Comparison of ENCODE assay signal across 15 cellular contexts in the genomic region with DNA sequence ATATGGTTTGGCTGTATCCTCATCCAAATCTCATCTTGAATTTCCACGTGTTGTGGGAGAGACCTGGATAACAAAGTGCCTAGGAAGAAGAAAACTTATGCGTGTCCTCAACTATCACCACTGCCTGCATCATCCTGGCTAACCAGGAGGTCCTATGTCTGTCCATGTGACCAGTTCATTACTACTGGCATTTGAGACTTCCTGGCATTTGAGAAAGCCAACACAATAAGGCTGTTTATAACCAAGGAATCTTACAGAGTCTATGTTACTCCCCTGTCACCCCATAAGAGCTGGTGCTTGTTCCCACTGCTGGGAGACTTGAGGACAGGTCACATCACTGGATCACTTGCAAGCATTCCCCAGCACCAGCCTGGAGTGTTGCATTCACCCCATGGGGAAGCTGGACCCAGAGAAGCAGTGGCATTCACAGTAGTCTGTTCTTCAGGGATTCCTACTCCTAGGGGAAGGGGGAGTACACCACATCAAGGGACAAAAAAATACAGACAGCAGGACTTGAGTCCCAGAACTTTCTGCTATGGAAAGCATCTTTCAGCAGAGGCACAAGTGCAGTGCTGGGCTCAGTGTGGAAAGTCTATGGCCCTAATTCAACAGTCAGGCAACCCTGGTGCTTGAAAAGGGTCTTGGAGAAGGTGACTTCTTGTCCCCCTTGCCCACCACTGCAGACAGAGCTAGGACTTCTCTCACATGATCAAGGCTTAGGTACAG.
DNase-seq lines count a peak whose midpoint lies in the region; ATAC-seq and TF ChIP-seq lines count a peak whose summit lies in the region.
"Had no signal": no experiment of that assay in that cellular context is flagged by ENCODE, and none has a peak within 500 bp of the region (broad histone marks: within the 10 kb centered on the region; RNA-seq: fewer than 3 reads in every experiment).

No MANE protein-coding gene starts in this region.

- H3K4me1 Mint-ChIP-seq in osteocyte (ENCODE audit: unreplicated experiment) (peaks cover 57% of the 10 kb centered on the region), mesothelial cell of epicardium (no peaks in the 10 kb centered on the region)
- H3K4me1 Mint-ChIP-seq: activated naive CD8-positive, alpha-beta T cell treated with anti-CD3 and anti-CD28 coated beads for 36 hours; stimulated activated naive CD8-positive, alpha-beta T cell treated with anti-CD3 and anti-CD28 coated beads, Interleukin-15, amount 100 ng/mL, for 72 hours had no signal

- no peaks in the 10 kb centered on the region for H3K27me3 ChIP-seq in SK-N-SH (ENCODE audit: insufficient read depth)
- H3K27me3 ChIP-seq: pancreas had no signal

- H3K4me3 Mint-ChIP-seq in osteocyte (ENCODE audit: unreplicated experiment) (peak overlapping the region; percentile 59), mesothelial cell of epicardium (no peak overlapping the region)
- H3K4me3 Mint-ChIP-seq: activated naive CD8-positive, alpha-beta T cell treated with anti-CD3 and anti-CD28 coated beads for 36 hours; activated T-cell treated with anti-CD3 and anti-CD28 coated beads, Interleukin-2, amount 50 U/mL, for 4 hours; stimulated activated naive CD8-positive, alpha-beta T cell treated with anti-CD3 and anti-CD28 coated beads, Interleukin-15, amount 100 ng/mL, for 72 hours had no signal

- ATAC-seq in GM19023 (IDR thresholded peaks at IDR 0.05; ENCODE audit: unreplicated experiment) (no peak), HG02763 (IDR thresholded peaks at IDR 0.05; ENCODE audit: unreplicated experiment) (no peak)
- ATAC-seq: activated T-cell treated with anti-CD3 and anti-CD28 coated beads, Interleukin-2, amount 50 U/mL, for 4 hours; stimulated activated naive CD8-positive, alpha-beta T cell treated with anti-CD3 and anti-CD28 coated beads, Interleukin-15, amount 100 ng/mL, for 72 hours had no signal

- H3K27ac ChIP-seq in SK-N-SH (ENCODE audit: low read depth in 2 of 2, low read length in 1 of 2), result peak overlapping the region; percentile 56 to 95; a peak in 3 of 4 replicates
- H3K27ac ChIP-seq: pancreas had no signal

- peak overlapping the region; percentile 49 for H3K4me2 ChIP-seq in SK-N-SH

- no peaks in the 10 kb centered on the region for H3K9me2 ChIP-seq in SK-N-SH

- no peaks in the 10 kb centered on the region for H3K27me3 Mint-ChIP-seq in osteocyte (ENCODE audit: unreplicated experiment)
- H3K27me3 Mint-ChIP-seq in mesothelial cell of epicardium (ENCODE audit: low read depth), result no peaks in the 10 kb centered on the region
- H3K27me3 Mint-ChIP-seq: activated naive CD8-positive, alpha-beta T cell treated with anti-CD3 and anti-CD28 coated beads for 36 hours; stimulated activated naive CD8-positive, alpha-beta T cell treated with anti-CD3 and anti-CD28 coated beads, Interleukin-15, amount 100 ng/mL, for 72 hours had no signal

- H3K9me3 Mint-ChIP-seq in osteocyte (ENCODE audit: unreplicated experiment) (peaks cover 29% of the 10 kb centered on the region), mesothelial cell of epicardium (peaks cover 17% of the 10 kb centered on the region)
- H3K9me3 Mint-ChIP-seq: activated naive CD8-positive, alpha-beta T cell treated with anti-CD3 and anti-CD28 coated beads for 36 hours had no signal

- peak overlapping the region; percentile 81 for H3K27ac Mint-ChIP-seq in osteocyte (ENCODE audit: unreplicated experiment)
- no peak overlapping the region for H3K27ac Mint-ChIP-seq in mesothelial cell of epicardium
- H3K27ac Mint-ChIP-seq: activated naive CD8-positive, alpha-beta T cell treated with anti-CD3 and anti-CD28 coated beads for 36 hours; stimulated activated naive CD8-positive, alpha-beta T cell treated with anti-CD3 and anti-CD28 coated beads, Interleukin-15, amount 100 ng/mL, for 72 hours had no signal

- no peak overlapping the region for H3K4me3 ChIP-seq in SK-N-SH (ENCODE audit: low read depth in 2 of 2, low read length in 1 of 2)
- H3K4me3 ChIP-seq in fibroblast of pulmonary artery (replicated peaks; ENCODE audit: low read depth, low read length), result no peak overlapping the region
- H3K4me3 ChIP-seq: pancreas had no signal

- H3K9me3 ChIP-seq in SK-N-SH, result peaks cover 14% of the 10 kb centered on the region; the same call in 1 of the 2 replicates

- DNase-seq in HCEC 1CT, result peak; percentile 11
- DNase-seq in SK-N-SH, result no peak
- peak; percentile 33 for DNase-seq in fibroblast of pulmonary artery (ENCODE audit: low read depth)
- DNase-seq in osteocyte (ENCODE audit: extremely low spot score, unreplicated experiment), result no peak
- DNase-seq in mesothelial cell of epicardium (ENCODE audit: low spot score in 2 of 2, unreplicated experiment in 2 of 2), result no peak
- no peak for DNase-seq in NCI-H748 (lab: John Stamatoyannopoulos, UW; ENCODE audit: unreplicated experiment)
- DNase-seq: activated naive CD8-positive, alpha-beta T cell treated with anti-CD3 and anti-CD28 coated beads for 36 hours; activated T-cell treated with anti-CD3 and anti-CD28 coated beads, Interleukin-2, amount 50 U/mL, for 4 hours; DMS 273 treated with DMSO at 0.1 percent for 48 hours; glutamatergic neuron; NCI-H1436 treated with DMSO at 0.1 percent for 48 hours; pancreas; stimulated activated naive CD8-positive, alpha-beta T cell treated with anti-CD3 and anti-CD28 coated beads, Interleukin-15, amount 100 ng/mL, for 72 hours had no signal

- no peaks in the 10 kb centered on the region for H4K20me1 ChIP-seq in SK-N-SH (ENCODE audit: insufficient read depth)

- H3K36me3 Mint-ChIP-seq in osteocyte (ENCODE audit: unreplicated experiment), result peaks cover 9% of the 10 kb centered on the region
- peaks cover 1% of the 10 kb centered on the region for H3K36me3 Mint-ChIP-seq in mesothelial cell of epicardium
- H3K36me3 Mint-ChIP-seq: activated naive CD8-positive, alpha-beta T cell treated with anti-CD3 and anti-CD28 coated beads for 36 hours had no signal

- no peak for TF ChIP-seq EP300 in SK-N-SH (IDR thresholded peaks at IDR 0.05; ENCODE audit: borderline replicate concordance in 1 of 2, low read depth in 1 of 2, low read length in 1 of 2)

- TF ChIP-seq CTCF in SK-N-SH (IDR thresholded peaks at IDR 0.05) (no peak), fibroblast of pulmonary artery (IDR thresholded peaks at IDR 0.05; ENCODE audit: low read length, missing control alignments) (no peak), osteocyte (IDR thresholded peaks at IDR 0.05) (no peak), mesothelial cell of epicardium (IDR thresholded peaks at IDR 0.05; ENCODE audit: unreplicated experiment) (no peak)

- CTCF ChIA-PET in SK-N-SH (lab: Yijun Ruan, JAX), result no interaction called here

- H3K9ac ChIP-seq in SK-N-SH, result peak overlapping the region; percentile 7; the same call in 1 of the 2 replicates

- no peak for TF ChIP-seq RAD21 in SK-N-SH (IDR thresholded peaks at IDR 0.05; ENCODE audit: low read length)

- POLR2A ChIA-PET in SK-N-SH (lab: Yijun Ruan, JAX), result no interaction called here

- peak overlapping the region; percentile 24; the same call in 1 of the 2 replicates for H2AFZ ChIP-seq in SK-N-SH (ENCODE audit: low read depth)

- H3K36me3 ChIP-seq in SK-N-SH (replicated peaks in 1 of 2; ENCODE audit: control insufficient read depth in 1 of 2, insufficient read depth in 2 of 2, low read length in 1 of 2), result no peaks in the 10 kb centered on the region
- H3K36me3 ChIP-seq: pancreas had no signal

- WGBS in SK-N-SH (ENCODE audit: low lambda C conversion rate), result 50% methylated on average over 2 of the region's 2 CpGs

- H3K79me2 ChIP-seq in SK-N-SH (ENCODE audit: insufficient read depth), result no peaks in the 10 kb centered on the region

- H3F3A ChIP-seq in SK-N-SH (replicated peaks; ENCODE audit: insufficient read depth), result peaks cover 23% of the 10 kb centered on the region

- peaks cover 0 to 23% of the 10 kb centered on the region in 2 experiments; a peak in 2 of 4 replicates for H3K4me1 ChIP-seq in SK-N-SH (ENCODE audit: control insufficient read depth in 1 of 2, insufficient read depth in 2 of 2, low read depth in 1 of 2, low read length in 1 of 2)
- H3K4me1 ChIP-seq: pancreas had no signal

TF ChIP-seq in SK-N-SH, 30 proteins besides CTCF, POLR2A, EP300 and RAD21:
- no peak for TF ChIP-seq RCOR1 (IDR thresholded peaks at IDR 0.05; ENCODE audit: low read length)
- no peak for TF ChIP-seq TCF12 (IDR thresholded peaks at IDR 0.05)
- no peak for TF ChIP-seq EZH2phosphoT487 (IDR thresholded peaks at IDR 0.05; ENCODE audit: borderline replicate concordance, low read depth)
- TF ChIP-seq MAX (IDR thresholded peaks at IDR 0.05; ENCODE audit: low read depth), result no peak
- no peak for TF ChIP-seq YY1 (IDR thresholded peaks at IDR 0.05; ENCODE audit: low read depth)
- TF ChIP-seq POLR2AphosphoS5 (IDR thresholded peaks at IDR 0.05; ENCODE audit: low read depth, low read length), result no peak
- no peak for TF ChIP-seq RFX5 (IDR thresholded peaks at IDR 0.05; ENCODE audit: low read length)
- no peak for TF ChIP-seq MXI1 (IDR thresholded peaks at IDR 0.05; ENCODE audit: low read depth, low read length)
- TF ChIP-seq CHD2 (IDR thresholded peaks at IDR 0.05; ENCODE audit: low read length, partially characterized antibody), result no peak

Comparison
In these comparisons a context has a peak if more than half of its experiments do, and no peak if none do; other contexts are left out.
1. DNase-seq: peak in HCEC 1CT (single experiment) and fibroblast of pulmonary artery (single experiment); none in SK-N-SH (single experiment), osteocyte (single experiment), mesothelial cell of epicardium (0 of 2) and NCI-H748 (single experiment).